20 cellular contexts compared by ENCODE assay signal in the genomic region with DNA sequence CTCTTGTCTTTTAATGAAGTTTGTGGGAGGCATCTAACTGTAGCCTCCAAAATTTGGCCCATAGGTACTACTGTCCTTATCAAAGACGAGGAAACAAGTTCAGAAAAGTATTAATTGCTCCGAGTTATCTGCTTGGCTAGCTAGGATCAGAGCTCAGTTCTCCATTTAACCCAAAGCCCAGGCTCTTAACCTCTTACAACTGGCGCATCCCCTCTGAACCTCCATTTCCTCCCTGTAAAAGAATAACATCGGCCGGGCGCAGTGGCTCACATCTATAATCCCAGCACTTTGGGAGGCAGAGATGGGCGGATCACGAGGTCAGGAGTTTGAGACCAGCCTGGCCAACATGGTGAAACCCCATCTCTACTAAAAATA. TPM values are rescaled to one million over a fixed set of nuclear protein-coding genes. Genes with fewer than 3 reads are reported as not detected.
DNase-seq lines count a peak whose midpoint lies in the region; ATAC-seq and TF ChIP-seq lines count a peak whose summit lies in the region.
"Had no signal": no experiment of that assay in that cellular context is flagged by ENCODE, and none has a peak within 500 bp of the region (broad histone marks: within the 10 kb centered on the region; RNA-seq: fewer than 3 reads in every experiment).

No MANE protein-coding gene starts in this region.

- ATAC-seq in GM18858 (IDR thresholded peaks at IDR 0.05; ENCODE audit: unreplicated experiment) (no peak), heart left ventricle (no peak)
- ATAC-seq: CD8-positive, alpha-beta T cell; GM12878 had no signal

- H3K36me3 ChIP-seq in HUES48 (ENCODE audit: control insufficient read depth, insufficient read depth, low read length) (no peaks in the 10 kb centered on the region), neuronal stem cell (replicated peaks in 1 of 2; ENCODE audit: control insufficient read depth in 2 of 2, insufficient read depth in 2 of 2, low read length in 2 of 2) (no peaks in the 10 kb centered on the region), uterus (no peaks in the 10 kb centered on the region), heart left ventricle (no peaks in the 10 kb centered on the region)

- no peak overlapping the region for H2AFZ ChIP-seq in neuronal stem cell (ENCODE audit: low read length)
- H2AFZ ChIP-seq: GM23248 had no signal

- peaks cover 10% of the 10 kb centered on the region; the same call in 1 of the 2 replicates for H3K4me1 ChIP-seq in HUES48 (ENCODE audit: control insufficient read depth, insufficient read depth, low read length)
- H3K4me1 ChIP-seq in neuronal stem cell (ENCODE audit: control insufficient read depth in 2 of 2, insufficient read depth in 1 of 2, low read depth in 1 of 2, low read length in 2 of 2) = peaks cover 0 to 2% of the 10 kb centered on the region in 2 donors
- H3K4me1 ChIP-seq in uterus = no peaks in the 10 kb centered on the region
- H3K4me1 ChIP-seq in heart left ventricle = peaks cover 0 to 12% (median 5%) of the 10 kb centered on the region in 12 donors

- intact Hi-C loops in uterus (cut with DNase I; ENCODE audit: low total_unique reads) (no loop called here), heart left ventricle (cut with DNase I) (loop anchor here in 1 of 10 donors (10.0 kb wide), 1 partner anchor 315 kb away; no protein-coding TSS in a partner anchor)

- H3K4me3 ChIP-seq in HUES48 (ENCODE audit: low read depth, low read length) = no peak overlapping the region
- H3K4me3 ChIP-seq in neuronal stem cell (ENCODE audit: low read length in 2 of 2) = no peak overlapping the region
- H3K4me3 ChIP-seq in uterus = no peak overlapping the region
- no peak overlapping the region for H3K4me3 ChIP-seq in heart left ventricle
- H3K4me3 ChIP-seq: BLaER1 treated with 17β-estradiol and CSF1 and Interleukin-3, amounts not matched to agents 10 nM and 100 nM; GM12878; GM23248; HAP-1 had no signal

- H2BK12ac ChIP-seq in neuronal stem cell (ENCODE audit: low read length) = no peak overlapping the region

- H2BK5ac ChIP-seq in neuronal stem cell (ENCODE audit: low read length) = no peak overlapping the region

- TF ChIP-seq CTCF in uterus (IDR thresholded peaks at IDR 0.05) = no peak
- TF ChIP-seq CTCF in heart left ventricle (IDR thresholded peaks at IDR 0.05) = no peak

- H3K79me1 ChIP-seq in neuronal stem cell (ENCODE audit: low read depth, low read length) = no peaks in the 10 kb centered on the region

- H3K9me3 ChIP-seq in HUES48 (ENCODE audit: control insufficient read depth, insufficient read depth, low read length) (no peaks in the 10 kb centered on the region), neuronal stem cell (replicated peaks in 1 of 2; ENCODE audit: control insufficient read depth in 2 of 2, insufficient read depth in 1 of 2, low read depth in 1 of 2, low read length in 2 of 2) (no peaks in the 10 kb centered on the region), uterus (no peaks in the 10 kb centered on the region), heart left ventricle (no peaks in the 10 kb centered on the region)
- H3K9me3 ChIP-seq: BLaER1 treated with 17β-estradiol and CSF1 and Interleukin-3, amounts not matched to agents 10 nM and 100 nM; HAP-1 had no signal

- H3K4ac ChIP-seq in neuronal stem cell (ENCODE audit: low read length) = no peak overlapping the region

- H2AK5ac ChIP-seq in neuronal stem cell (ENCODE audit: low read depth, low read length) = no peak overlapping the region

- H3K27ac ChIP-seq in HUES48 (ENCODE audit: low read depth, low read length) = peak overlapping the region; percentile 50
- H3K27ac ChIP-seq in neuronal stem cell (replicated peaks; ENCODE audit: low read length) = peak overlapping the region; percentile 34
- peak overlapping the region; percentile 77 to 78 for H3K27ac ChIP-seq in uterus
- H3K27ac ChIP-seq in heart left ventricle = no peak overlapping the region
- H3K27ac ChIP-seq: GM23248, HL-60 had no signal

- TF ChIP-seq POLR2A in uterus (IDR thresholded peaks at IDR 0.05) = no peak
- no peak for TF ChIP-seq POLR2A in heart left ventricle (IDR thresholded peaks at IDR 0.05)

- no peaks in the 10 kb centered on the region for H3K27me3 ChIP-seq in HUES48 (ENCODE audit: control insufficient read depth, insufficient read depth, low read length)
- peaks cover 0 to 4% (median 0%) of the 10 kb centered on the region in 3 experiments for H3K27me3 ChIP-seq in neuronal stem cell (ENCODE audit: control insufficient read depth in 3 of 3, insufficient read depth in 3 of 3, low read depth in 1 of 3, low read length in 3 of 3)
- H3K27me3 ChIP-seq in uterus = no peaks in the 10 kb centered on the region
- no peaks in the 10 kb centered on the region for H3K27me3 ChIP-seq in heart left ventricle
- H3K27me3 ChIP-seq: BLaER1 treated with 17β-estradiol and CSF1 and Interleukin-3, amounts not matched to agents 10 nM and 100 nM had no signal

- H3K9ac ChIP-seq in HUES48 (ENCODE audit: low read depth, low read length) (no peak overlapping the region), neuronal stem cell (ENCODE audit: low read depth, low read length, poor library complexity) (no peak overlapping the region)
- H3K9ac ChIP-seq: GM23248 had no signal

- no peak overlapping the region for H3K18ac ChIP-seq in neuronal stem cell (ENCODE audit: low read length)

- H3K4me2 ChIP-seq in neuronal stem cell (ENCODE audit: insufficient read depth, low read length, poor library complexity, severe bottlenecking) = no peak overlapping the region

- H4K91ac ChIP-seq in neuronal stem cell (ENCODE audit: low read depth, low read length, poor library complexity) = no peak overlapping the region

- no peak overlapping the region for H3K23ac ChIP-seq in neuronal stem cell (ENCODE audit: low read depth, low read length, poor library complexity)

- H2BK120ac ChIP-seq in neuronal stem cell (ENCODE audit: low read depth, low read length) = no peak overlapping the region

- no peak overlapping the region for H2BK15ac ChIP-seq in neuronal stem cell (ENCODE audit: low read length)

- H4K8ac ChIP-seq in neuronal stem cell (ENCODE audit: low read depth, low read length) = no peak overlapping the region

- H3K14ac ChIP-seq in neuronal stem cell (ENCODE audit: low read length) = no peak overlapping the region

- peak; percentile 66 for DNase-seq in left kidney (ENCODE audit: low read depth, low spot score)
- no peak for DNase-seq in neuronal stem cell (ENCODE audit: low spot score)
- DNase-seq in uterus = no peak
- no peak for DNase-seq in OCI-M2 (lab: John Stamatoyannopoulos, UW; ENCODE audit: unreplicated experiment)
- no peak for DNase-seq in heart left ventricle
- DNase-seq: 8988T; CD8-positive, alpha-beta T cell; COR-L47; DMS 273 treated with DMSO at 0.1 percent for 48 hours; DMS53; DND-41; EL; GM23248; IMR-90 had no signal

- no CpG with 5 or more reads among the region's 8 CpGs for WGBS in neuronal stem cell (ENCODE audit: extremely low coverage in 2 of 2, insufficient read length in 2 of 2, insufficient replicate concordance in 1 of 2), 2 donors
- 68 to 84% (median 80%) methylated on average over 8 of the region's 8 CpGs for WGBS in heart left ventricle, 4 donors

RNA-seq across cellular contexts. Expression of gene MSH6, which starts 3.5 kb away (rescaled TPM):
- polyA plus RNA-seq in neuronal stem cell (2013, experiment 1 of 2) = 106 TPM
- polyA plus RNA-seq in neuronal stem cell (2013, experiment 2 of 2) = 103 TPM
- total RNA-seq in uterus = 100 to 1,000 TPM in 1 of 4 donors, 10 to 100 TPM in 3; 32.9 to 115 (median 57.7) TPM
- total RNA-seq in heart left ventricle = 10 to 100 TPM; 19.6 to 40.7 (median 23.3) TPM
- polyA plus RNA-seq in heart left ventricle = 10 to 100 TPM in 1 of 2 donors, 1 to 10 TPM in 1; 5.3 to 20.4 TPM

Comparison
In these comparisons a context has a peak if more than half of its experiments do, and no peak if none do; other contexts are left out.
1. H3K27ac ChIP-seq: peak in HUES48 (single experiment), neuronal stem cell (single experiment) and uterus (2 of 2); none in heart left ventricle (0 of 12).